1 cellular context compared by ENCODE assay signal in the genomic region with DNA sequence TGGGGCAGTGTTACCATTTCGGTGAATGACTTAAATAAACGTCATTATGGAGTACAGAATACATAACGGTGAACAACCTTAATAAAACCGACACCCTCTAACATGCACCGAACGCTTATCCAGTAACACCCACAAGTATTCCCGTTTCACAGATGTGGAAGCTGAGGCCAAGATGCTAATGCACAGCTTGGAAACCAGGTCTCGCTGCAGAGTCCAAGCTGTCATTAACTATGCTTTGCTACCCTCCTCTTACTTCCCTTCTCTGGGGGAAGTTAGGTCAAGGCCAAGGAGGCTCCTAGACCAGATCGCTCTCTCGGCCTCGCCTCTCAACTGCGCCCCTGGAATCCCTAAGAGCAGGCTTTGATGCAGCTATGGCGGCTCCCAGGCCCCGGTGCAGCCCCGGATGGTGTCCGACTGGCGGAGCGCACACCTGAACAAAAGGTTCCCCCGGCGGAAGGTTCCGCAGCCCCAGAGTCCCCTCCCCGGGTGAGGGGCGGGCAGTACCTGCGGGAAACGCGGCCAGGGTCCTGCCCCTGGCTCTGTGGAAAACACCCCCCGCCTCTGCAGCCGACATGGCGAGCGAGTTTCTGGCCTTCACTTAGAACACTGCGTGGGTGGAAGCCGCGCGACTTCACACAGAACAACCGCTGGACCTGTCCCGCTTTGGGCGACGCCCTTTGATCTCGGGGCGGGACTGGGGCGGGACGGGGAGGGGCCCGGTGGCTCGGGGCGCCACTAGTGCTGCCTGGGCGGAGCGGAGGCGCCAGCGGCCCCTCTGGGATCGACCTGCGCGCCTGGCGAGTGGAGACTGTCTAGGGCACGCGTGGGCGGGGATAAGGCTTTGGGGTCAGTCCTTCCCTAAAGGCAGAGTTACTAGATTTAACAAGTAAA.
TF ChIP-seq lines count a peak whose summit lies in the region.

A gene with protein sequence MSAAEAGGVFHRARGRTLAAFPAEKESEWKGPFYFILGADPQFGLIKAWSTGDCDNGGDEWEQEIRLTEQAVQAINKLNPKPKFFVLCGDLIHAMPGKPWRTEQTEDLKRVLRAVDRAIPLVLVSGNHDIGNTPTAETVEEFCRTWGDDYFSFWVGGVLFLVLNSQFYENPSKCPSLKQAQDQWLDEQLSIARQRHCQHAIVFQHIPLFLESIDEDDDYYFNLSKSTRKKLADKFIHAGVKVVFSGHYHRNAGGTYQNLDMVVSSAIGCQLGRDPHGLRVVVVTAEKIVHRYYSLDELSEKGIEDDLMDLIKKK (minus strand): TSS at position 685 of the 891 bp plus-strand sequence. CDS start 111 bp downstream, at position 574.

TF ChIP-seq in HEK293, 187 proteins besides CTCF, POLR2A, EP300 and RAD21 (continued from another document and continues in another):
- TF ChIP-seq, protein P1, sequence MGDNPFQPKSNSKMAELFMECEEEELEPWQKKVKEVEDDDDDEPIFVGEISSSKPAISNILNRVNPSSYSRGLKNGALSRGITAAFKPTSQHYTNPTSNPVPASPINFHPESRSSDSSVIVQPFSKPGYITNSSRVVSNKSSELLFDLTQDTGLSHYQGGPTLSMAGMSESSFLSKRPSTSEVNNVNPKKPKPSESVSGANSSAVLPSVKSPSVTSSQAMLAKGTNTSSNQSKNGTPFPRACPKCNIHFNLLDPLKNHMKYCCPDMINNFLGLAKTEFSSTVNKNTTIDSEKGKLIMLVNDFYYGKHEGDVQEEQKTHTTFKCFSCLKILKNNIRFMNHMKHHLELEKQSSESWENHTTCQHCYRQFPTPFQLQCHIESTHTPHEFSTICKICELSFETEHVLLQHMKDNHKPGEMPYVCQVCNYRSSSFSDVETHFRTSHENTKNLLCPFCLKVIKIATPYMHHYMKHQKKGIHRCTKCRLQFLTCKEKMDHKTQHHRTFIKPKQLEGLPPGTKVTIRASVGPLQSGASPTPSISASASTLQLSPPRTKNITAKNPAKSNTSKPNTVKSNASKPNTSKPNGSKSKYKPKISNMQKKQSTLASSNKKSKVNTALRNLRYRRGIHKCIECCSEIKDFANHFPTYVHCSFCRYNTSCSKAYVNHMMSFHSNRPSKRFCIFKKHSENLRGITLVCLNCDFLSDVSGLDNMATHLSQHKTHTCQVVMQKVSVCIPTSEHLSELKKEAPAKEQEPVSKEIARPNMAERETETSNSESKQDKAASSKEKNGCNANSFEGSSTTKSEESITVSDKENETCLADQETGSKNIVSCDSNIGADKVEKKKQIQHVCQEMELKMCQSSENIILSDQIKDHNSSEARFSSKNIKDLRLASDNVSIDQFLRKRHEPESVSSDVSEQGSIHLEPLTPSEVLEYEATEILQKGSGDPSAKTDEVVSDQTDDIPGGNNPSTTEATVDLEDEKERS (tag by site-specific recombination; IDR thresholded peaks at IDR 0.05): peak; percentile 93
- peak; percentile 39; the same call in 1 of the 2 replicates for TF ChIP-seq ZNF596 (tag by site-specific recombination; IDR thresholded peaks at IDR 0.05)
- TF ChIP-seq, protein P2, sequence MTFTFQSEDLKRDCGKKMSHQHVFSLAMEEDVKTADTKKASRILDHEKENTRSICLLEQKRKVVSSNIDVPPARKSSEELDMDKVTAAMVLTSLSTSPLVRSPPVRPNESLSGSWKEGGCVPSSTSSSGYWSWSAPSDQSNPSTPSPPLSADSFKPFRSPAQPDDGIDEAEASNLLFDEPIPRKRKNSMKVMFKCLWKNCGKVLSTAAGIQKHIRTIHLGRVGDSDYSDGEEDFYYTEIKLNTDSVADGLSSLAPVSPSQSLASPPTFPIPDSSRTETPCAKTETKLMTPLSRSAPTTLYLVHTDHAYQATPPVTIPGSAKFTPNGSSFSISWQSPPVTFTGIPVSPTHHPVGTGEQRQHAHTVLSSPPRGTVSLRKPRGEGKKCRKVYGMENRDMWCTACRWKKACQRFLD (tag by site-specific recombination; IDR thresholded peaks at IDR 0.05): no peak
- TF ChIP-seq ZNF214 (tag by site-specific recombination; IDR thresholded peaks at IDR 0.05; ENCODE audit: borderline replicate concordance): no peak
- peak; percentile 59; the same call in 1 of the 2 replicates for TF ChIP-seq ZNF664 (tag by site-specific recombination; IDR thresholded peaks at IDR 0.05)
- no peak for TF ChIP-seq MYNN (tag by site-specific recombination; IDR thresholded peaks at IDR 0.05; ENCODE audit: borderline replicate concordance)
- peak; percentile 91 for TF ChIP-seq BCL11A (tag by site-specific recombination; IDR thresholded peaks at IDR 0.05; ENCODE audit: low read depth)
- TF ChIP-seq ZNF404 (tag by site-specific recombination; IDR thresholded peaks at IDR 0.05): peak; percentile 93
- TF ChIP-seq ZNF184 (tag by site-specific recombination; IDR thresholded peaks at IDR 0.05): peak; percentile 83
- TF ChIP-seq, protein P3, sequence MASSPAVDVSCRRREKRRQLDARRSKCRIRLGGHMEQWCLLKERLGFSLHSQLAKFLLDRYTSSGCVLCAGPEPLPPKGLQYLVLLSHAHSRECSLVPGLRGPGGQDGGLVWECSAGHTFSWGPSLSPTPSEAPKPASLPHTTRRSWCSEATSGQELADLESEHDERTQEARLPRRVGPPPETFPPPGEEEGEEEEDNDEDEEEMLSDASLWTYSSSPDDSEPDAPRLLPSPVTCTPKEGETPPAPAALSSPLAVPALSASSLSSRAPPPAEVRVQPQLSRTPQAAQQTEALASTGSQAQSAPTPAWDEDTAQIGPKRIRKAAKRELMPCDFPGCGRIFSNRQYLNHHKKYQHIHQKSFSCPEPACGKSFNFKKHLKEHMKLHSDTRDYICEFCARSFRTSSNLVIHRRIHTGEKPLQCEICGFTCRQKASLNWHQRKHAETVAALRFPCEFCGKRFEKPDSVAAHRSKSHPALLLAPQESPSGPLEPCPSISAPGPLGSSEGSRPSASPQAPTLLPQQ (tag by site-specific recombination; IDR thresholded peaks at IDR 0.05): peak; percentile 91
- TF ChIP-seq ZFP37 (tag by site-specific recombination; IDR thresholded peaks at IDR 0.05): peak; percentile 98; the same call in 1 of the 2 replicates
- TF ChIP-seq ZNF624 (tag by site-specific recombination; IDR thresholded peaks at IDR 0.05): peak; percentile 74; the same call in 1 of the 2 replicates
- peak; percentile 17; the same call in 1 of the 2 replicates for TF ChIP-seq ZNF433 (tag by site-specific recombination; IDR thresholded peaks at IDR 0.05; ENCODE audit: low read depth)
- no peak for TF ChIP-seq ZNF48 (tag by site-specific recombination; IDR thresholded peaks at IDR 0.05)
- no peak for TF ChIP-seq ZNF140 (tag by site-specific recombination; IDR thresholded peaks at IDR 0.05)
- TF ChIP-seq, protein P4, sequence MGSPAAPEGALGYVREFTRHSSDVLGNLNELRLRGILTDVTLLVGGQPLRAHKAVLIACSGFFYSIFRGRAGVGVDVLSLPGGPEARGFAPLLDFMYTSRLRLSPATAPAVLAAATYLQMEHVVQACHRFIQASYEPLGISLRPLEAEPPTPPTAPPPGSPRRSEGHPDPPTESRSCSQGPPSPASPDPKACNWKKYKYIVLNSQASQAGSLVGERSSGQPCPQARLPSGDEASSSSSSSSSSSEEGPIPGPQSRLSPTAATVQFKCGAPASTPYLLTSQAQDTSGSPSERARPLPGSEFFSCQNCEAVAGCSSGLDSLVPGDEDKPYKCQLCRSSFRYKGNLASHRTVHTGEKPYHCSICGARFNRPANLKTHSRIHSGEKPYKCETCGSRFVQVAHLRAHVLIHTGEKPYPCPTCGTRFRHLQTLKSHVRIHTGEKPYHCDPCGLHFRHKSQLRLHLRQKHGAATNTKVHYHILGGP (tag by site-specific recombination; IDR thresholded peaks at IDR 0.05): no peak
- TF ChIP-seq BCL11B (tag by site-specific recombination; IDR thresholded peaks at IDR 0.05; ENCODE audit: low read depth): peak; percentile 96
- no peak for TF ChIP-seq HOXA7 (CRISPR knock-in tag; IDR thresholded peaks at IDR 0.05; ENCODE audit: borderline replicate concordance)
- peak; percentile 81 for TF ChIP-seq ZNF768 (tag by site-specific recombination; IDR thresholded peaks at IDR 0.05)
- no peak for TF ChIP-seq ZNF157 (tag by site-specific recombination; IDR thresholded peaks at IDR 0.05)
- peak; percentile 79; the same call in 1 of the 2 replicates for TF ChIP-seq TRIM28 (IDR thresholded peaks at IDR 0.05; ENCODE audit: borderline replicate concordance, low read length)
- peak; percentile 87 for TF ChIP-seq ZFP69B (tag by site-specific recombination; IDR thresholded peaks at IDR 0.05)
- TF ChIP-seq ZNF133 (tag by site-specific recombination; IDR thresholded peaks at IDR 0.05): 0 out of 2 replicates have a peak, but pooled peaks have one; percentile 29
- TF ChIP-seq KLF16 (tag by site-specific recombination; IDR thresholded peaks at IDR 0.05): peak; percentile 98
- TF ChIP-seq, protein P5, sequence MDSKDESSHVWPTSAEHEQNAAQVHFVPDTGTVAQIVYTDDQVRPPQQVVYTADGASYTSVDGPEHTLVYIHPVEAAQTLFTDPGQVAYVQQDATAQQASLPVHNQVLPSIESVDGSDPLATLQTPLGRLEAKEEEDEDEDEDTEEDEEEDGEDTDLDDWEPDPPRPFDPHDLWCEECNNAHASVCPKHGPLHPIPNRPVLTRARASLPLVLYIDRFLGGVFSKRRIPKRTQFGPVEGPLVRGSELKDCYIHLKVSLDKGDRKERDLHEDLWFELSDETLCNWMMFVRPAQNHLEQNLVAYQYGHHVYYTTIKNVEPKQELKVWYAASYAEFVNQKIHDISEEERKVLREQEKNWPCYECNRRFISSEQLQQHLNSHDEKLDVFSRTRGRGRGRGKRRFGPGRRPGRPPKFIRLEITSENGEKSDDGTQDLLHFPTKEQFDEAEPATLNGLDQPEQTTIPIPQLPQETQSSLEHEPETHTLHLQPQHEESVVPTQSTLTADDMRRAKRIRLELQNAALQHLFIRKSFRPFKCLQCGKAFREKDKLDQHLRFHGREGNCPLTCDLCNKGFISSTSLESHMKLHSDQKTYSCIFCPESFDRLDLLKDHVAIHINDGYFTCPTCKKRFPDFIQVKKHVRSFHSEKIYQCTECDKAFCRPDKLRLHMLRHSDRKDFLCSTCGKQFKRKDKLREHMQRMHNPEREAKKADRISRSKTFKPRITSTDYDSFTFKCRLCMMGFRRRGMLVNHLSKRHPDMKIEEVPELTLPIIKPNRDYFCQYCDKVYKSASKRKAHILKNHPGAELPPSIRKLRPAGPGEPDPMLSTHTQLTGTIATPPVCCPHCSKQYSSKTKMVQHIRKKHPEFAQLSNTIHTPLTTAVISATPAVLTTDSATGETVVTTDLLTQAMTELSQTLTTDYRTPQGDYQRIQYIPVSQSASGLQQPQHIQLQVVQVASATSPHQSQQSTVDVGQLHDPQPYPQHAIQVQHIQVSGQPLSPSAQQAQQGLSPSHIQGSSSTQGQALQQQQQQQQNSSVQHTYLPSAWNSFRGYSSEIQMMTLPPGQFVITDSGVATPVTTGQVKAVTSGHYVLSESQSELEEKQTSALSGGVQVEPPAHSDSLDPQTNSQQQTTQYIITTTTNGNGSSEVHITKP (tag by site-specific recombination; IDR thresholded peaks at IDR 0.05): peak; percentile 78
- peak; percentile 68 for TF ChIP-seq ZNF23 (tag by site-specific recombination; IDR thresholded peaks at IDR 0.05; ENCODE audit: borderline replicate concordance)
- TF ChIP-seq ZNF19 (tag by site-specific recombination; IDR thresholded peaks at IDR 0.05; ENCODE audit: low read depth): no peak
- no peak for TF ChIP-seq ZNF549 (tag by site-specific recombination; IDR thresholded peaks at IDR 0.05)
- TF ChIP-seq SP3 (tag by site-specific recombination; IDR thresholded peaks at IDR 0.05): peak; percentile 100
- peak; percentile 38; the same call in 1 of the 2 replicates for TF ChIP-seq SCRT2 (tag by site-specific recombination; IDR thresholded peaks at IDR 0.05)
- TF ChIP-seq, protein P6, sequence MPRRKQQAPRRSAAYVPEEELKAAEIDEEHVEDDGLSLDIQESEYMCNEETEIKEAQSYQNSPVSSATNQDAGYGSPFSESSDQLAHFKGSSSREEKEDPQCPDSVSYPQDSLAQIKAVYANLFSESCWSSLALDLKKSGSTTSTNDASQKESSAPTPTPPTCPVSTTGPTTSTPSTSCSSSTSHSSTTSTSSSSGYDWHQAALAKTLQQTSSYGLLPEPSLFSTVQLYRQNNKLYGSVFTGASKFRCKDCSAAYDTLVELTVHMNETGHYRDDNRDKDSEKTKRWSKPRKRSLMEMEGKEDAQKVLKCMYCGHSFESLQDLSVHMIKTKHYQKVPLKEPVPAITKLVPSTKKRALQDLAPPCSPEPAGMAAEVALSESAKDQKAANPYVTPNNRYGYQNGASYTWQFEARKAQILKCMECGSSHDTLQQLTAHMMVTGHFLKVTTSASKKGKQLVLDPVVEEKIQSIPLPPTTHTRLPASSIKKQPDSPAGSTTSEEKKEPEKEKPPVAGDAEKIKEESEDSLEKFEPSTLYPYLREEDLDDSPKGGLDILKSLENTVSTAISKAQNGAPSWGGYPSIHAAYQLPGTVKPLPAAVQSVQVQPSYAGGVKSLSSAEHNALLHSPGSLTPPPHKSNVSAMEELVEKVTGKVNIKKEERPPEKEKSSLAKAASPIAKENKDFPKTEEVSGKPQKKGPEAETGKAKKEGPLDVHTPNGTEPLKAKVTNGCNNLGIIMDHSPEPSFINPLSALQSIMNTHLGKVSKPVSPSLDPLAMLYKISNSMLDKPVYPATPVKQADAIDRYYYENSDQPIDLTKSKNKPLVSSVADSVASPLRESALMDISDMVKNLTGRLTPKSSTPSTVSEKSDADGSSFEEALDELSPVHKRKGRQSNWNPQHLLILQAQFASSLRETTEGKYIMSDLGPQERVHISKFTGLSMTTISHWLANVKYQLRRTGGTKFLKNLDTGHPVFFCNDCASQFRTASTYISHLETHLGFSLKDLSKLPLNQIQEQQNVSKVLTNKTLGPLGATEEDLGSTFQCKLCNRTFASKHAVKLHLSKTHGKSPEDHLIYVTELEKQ (tag by site-specific recombination; IDR thresholded peaks at IDR 0.05; ENCODE audit: borderline replicate concordance): peak; percentile 48; the same call in 1 of the 2 replicates
- TF ChIP-seq ZBTB7A (tag by site-specific recombination; IDR thresholded peaks at IDR 0.05; ENCODE audit: low read depth): peak; percentile 94
- no peak for TF ChIP-seq ZNF548 (tag by site-specific recombination; IDR thresholded peaks at IDR 0.05)
- TF ChIP-seq MZF1 (tag by site-specific recombination; IDR thresholded peaks at IDR 0.05; ENCODE audit: borderline replicate concordance): peak; percentile 97
- peak; percentile 52; the same call in 1 of the 2 replicates for TF ChIP-seq FEZF1 (tag by site-specific recombination; IDR thresholded peaks at IDR 0.05)
- TF ChIP-seq, protein P7, sequence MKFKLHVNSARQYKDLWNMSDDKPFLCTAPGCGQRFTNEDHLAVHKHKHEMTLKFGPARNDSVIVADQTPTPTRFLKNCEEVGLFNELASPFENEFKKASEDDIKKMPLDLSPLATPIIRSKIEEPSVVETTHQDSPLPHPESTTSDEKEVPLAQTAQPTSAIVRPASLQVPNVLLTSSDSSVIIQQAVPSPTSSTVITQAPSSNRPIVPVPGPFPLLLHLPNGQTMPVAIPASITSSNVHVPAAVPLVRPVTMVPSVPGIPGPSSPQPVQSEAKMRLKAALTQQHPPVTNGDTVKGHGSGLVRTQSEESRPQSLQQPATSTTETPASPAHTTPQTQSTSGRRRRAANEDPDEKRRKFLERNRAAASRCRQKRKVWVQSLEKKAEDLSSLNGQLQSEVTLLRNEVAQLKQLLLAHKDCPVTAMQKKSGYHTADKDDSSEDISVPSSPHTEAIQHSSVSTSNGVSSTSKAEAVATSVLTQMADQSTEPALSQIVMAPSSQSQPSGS (tag by site-specific recombination; IDR thresholded peaks at IDR 0.05; ENCODE audit: low read depth): no peak
- TF ChIP-seq, protein P8, sequence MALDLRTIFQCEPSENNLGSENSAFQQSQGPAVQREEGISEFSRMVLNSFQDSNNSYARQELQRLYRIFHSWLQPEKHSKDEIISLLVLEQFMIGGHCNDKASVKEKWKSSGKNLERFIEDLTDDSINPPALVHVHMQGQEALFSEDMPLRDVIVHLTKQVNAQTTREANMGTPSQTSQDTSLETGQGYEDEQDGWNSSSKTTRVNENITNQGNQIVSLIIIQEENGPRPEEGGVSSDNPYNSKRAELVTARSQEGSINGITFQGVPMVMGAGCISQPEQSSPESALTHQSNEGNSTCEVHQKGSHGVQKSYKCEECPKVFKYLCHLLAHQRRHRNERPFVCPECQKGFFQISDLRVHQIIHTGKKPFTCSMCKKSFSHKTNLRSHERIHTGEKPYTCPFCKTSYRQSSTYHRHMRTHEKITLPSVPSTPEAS (tag by site-specific recombination; IDR thresholded peaks at IDR 0.05): peak; percentile 51; the same call in 1 of the 2 replicates
